ENCODE assay signal across 35 cellular contexts in genomic region chr7:81008901-81009300, GRCh38.
"Had no signal": no experiment of that assay in that cellular context is flagged by ENCODE, and none has a peak within 500 bp of the region (broad histone marks: within the 10 kb centered on the region; RNA-seq: fewer than 3 reads in every experiment).

No MANE protein-coding gene starts in this region.

- H3K9me3 ChIP-seq: body of pancreas, MG63, Peyer's patch had no signal

- H3K27me3 ChIP-seq: body of pancreas, MG63, Peyer's patch had no signal

- H3K4me3 ChIP-seq: body of pancreas, MG63, Peyer's patch had no signal

- H3K4me1 Mint-ChIP-seq: activated B cell treated with CpG ODN at 0.5 μM for 24 hours; activated naive CD4-positive, alpha-beta T cell treated with anti-CD3 and anti-CD28 coated beads, Interleukin-2, amount 50 U/mL, for 24 hours; activated naive CD8-positive, alpha-beta T cell treated with anti-CD3 and anti-CD28 coated beads, Interleukin-2, amount 10 ng/mL, durations not matched to agents 7 days and 5 days; IgD-negative memory B cell had no signal

- H3K36me3 Mint-ChIP-seq: activated naive CD4-positive, alpha-beta T cell treated with anti-CD3 and anti-CD28 coated beads, Interleukin-2, amount 50 U/mL, for 24 hours; activated naive CD8-positive, alpha-beta T cell treated with anti-CD3 and anti-CD28 coated beads, Interleukin-2, amount 10 ng/mL, durations not matched to agents 7 days and 5 days; IgD-negative memory B cell had no signal

- H3K27ac ChIP-seq: body of pancreas, Peyer's patch, VCaP had no signal

- H3K27me3 Mint-ChIP-seq: activated B cell treated with CpG ODN at 0.5 μM for 24 hours; activated CD8-positive, alpha-beta T cell treated with anti-CD3 and anti-CD28 coated beads for 36 hours; activated naive CD4-positive, alpha-beta T cell treated with anti-CD3 and anti-CD28 coated beads, Interleukin-2, amount 50 U/mL, for 24 hours; activated naive CD8-positive, alpha-beta T cell treated with anti-CD3 and anti-CD28 coated beads, Interleukin-2, amount 10 ng/mL, durations not matched to agents 7 days and 5 days; IgD-negative memory B cell had no signal

- FAIRE-seq: astrocyte had no signal

- DNase-seq: activated B cell treated with CpG ODN at 0.5 μM for 24 hours; activated CD4-positive, alpha-beta T cell treated with anti-CD3 and anti-CD28 coated beads for 1 hour; activated CD4-positive, alpha-beta T cell treated with anti-CD3 and anti-CD28 coated beads for 48 hours; activated CD8-positive, alpha-beta T cell treated with anti-CD3 and anti-CD28 coated beads for 36 hours; activated gamma-delta T cell; activated naive CD4-positive, alpha-beta T cell treated with Interleukin-2 at 50 U/mL for 16 hours; activated naive CD8-positive, alpha-beta T cell treated with anti-CD3 and anti-CD28 coated beads, Interleukin-2, amount 10 ng/mL, durations not matched to agents 7 days and 5 days; activated T-cell treated with anti-CD3 and anti-CD28 coated beads, Interleukin-2, amount 50 U/mL, for 1 hour; body of pancreas; central memory CD4-positive, alpha-beta T cell; Karpas-422; KBM-7; MG63; NCI-H1048; NCI-H1105 treated with DMSO at 0.1 percent for 48 hours; NCI-H1436; NCI-H1694; NCI-H1930; NCI-H2081 treated with DMSO at 0.1 percent for 48 hours; NCI-H226; NCI-H446 treated with DMSO at 0.1 percent for 48 hours; NCI-H524; PC-3; Peyer's patch; Right ventricle myocardium superior; RPMI8226; SW 1271; T-helper 1 cell; T-helper 2 cell; T-helper 9 cell had no signal

- H3K27ac Mint-ChIP-seq: activated B cell treated with CpG ODN at 0.5 μM for 24 hours; activated CD8-positive, alpha-beta T cell treated with anti-CD3 and anti-CD28 coated beads for 36 hours; activated naive CD4-positive, alpha-beta T cell treated with anti-CD3 and anti-CD28 coated beads, Interleukin-2, amount 50 U/mL, for 24 hours; activated naive CD8-positive, alpha-beta T cell treated with anti-CD3 and anti-CD28 coated beads, Interleukin-2, amount 10 ng/mL, durations not matched to agents 7 days and 5 days; activated T-helper 2 cell treated with anti-CD3 and anti-CD28 coated beads, Interferon-gamma antibody, Interleukin-2, Interleukin-4, amounts not matched to agents 10 μg/mL and 5 μg/mL and 100 μg/mL, durations not matched to agents 14 hours and 24 hours and 36 hours; IgD-negative memory B cell had no signal

- H3K4me3 Mint-ChIP-seq: activated B cell treated with CpG ODN at 0.5 μM for 24 hours; activated CD8-positive, alpha-beta T cell treated with anti-CD3 and anti-CD28 coated beads for 36 hours; activated naive CD4-positive, alpha-beta T cell treated with anti-CD3 and anti-CD28 coated beads, Interleukin-2, amount 50 U/mL, for 24 hours; activated naive CD8-positive, alpha-beta T cell treated with anti-CD3 and anti-CD28 coated beads, Interleukin-2, amount 10 ng/mL, durations not matched to agents 7 days and 5 days; IgD-negative memory B cell had no signal

- H3K4me1 ChIP-seq: body of pancreas, Peyer's patch had no signal

- H3K36me3 ChIP-seq: MG63, Peyer's patch had no signal

- H3K9me3 Mint-ChIP-seq: activated naive CD4-positive, alpha-beta T cell treated with anti-CD3 and anti-CD28 coated beads, Interleukin-2, amount 50 U/mL, for 24 hours had no signal
